Comparison of ENCODE assay signal across 29 cellular contexts in genomic region chr2:142097711-142098110, GRCh38. TPM values are rescaled to one million over a fixed set of nuclear protein-coding genes. Genes with fewer than 3 reads are reported as not detected.
A peak's percentile ranks its signal among the peaks of the same experiment; 100 is the strongest.
DNase-seq lines count a peak whose midpoint lies in the region; ATAC-seq, FAIRE-seq and TF ChIP-seq lines count a peak whose summit lies in the region.
"Had no signal": no experiment of that assay in that cellular context is flagged by ENCODE, and none has a peak within 500 bp of the region (broad histone marks: within the 10 kb centered on the region; RNA-seq: fewer than 3 reads in every experiment).

No MANE protein-coding gene starts in this region.

- peak; percentile 25 for FAIRE-seq in D721Med (lab: Jason Lieb, UNC)
- FAIRE-seq: A549, GM12878, GM12892, GM18507 had no signal

- peaks cover 27% of the 10 kb centered on the region for H3K4me1 ChIP-seq in HEK293 (ENCODE audit: control insufficient read depth, insufficient read depth, low read length)
- H3K4me1 ChIP-seq: A549; BLaER1 treated with 17β-estradiol and CSF1 and Interleukin-3, amounts not matched to agents 10 nM and 100 nM; Caco-2 had no signal

- H3K27ac Mint-ChIP-seq in glutamatergic neuron (ENCODE audit: unreplicated experiment) = peak overlapping the region; percentile 91
- H3K27ac Mint-ChIP-seq: B cell; CD4-positive, alpha-beta T cell; CD8-positive, alpha-beta T cell had no signal

- no peak for DNase-seq in D721Med (ENCODE audit: insufficient read length, low spot score)
- DNase-seq in NCI-H446 treated with DMSO at 0.1 percent for 48 hours (lab: John Stamatoyannopoulos, UW) = peak; percentile 44
- no peak for DNase-seq in glutamatergic neuron
- DNase-seq in activated T-cell treated with anti-CD3 and anti-CD28 coated beads, Interleukin-2, amount 50 U/mL, for 48 hours = no peak
- no peak for DNase-seq in cerebellar nuclear complex (lab: John Stamatoyannopoulos, UW)
- DNase-seq: AML-193; Caco-2; Calu3; CD4-positive, alpha-beta T cell; CD8-positive, alpha-beta T cell; DMS 273 treated with DMSO at 0.1 percent for 48 hours; DMS153; DMS53; DMS79; DND-41; EL; GDM1 had no signal

- no peak for ATAC-seq in GM19351 (IDR thresholded peaks at IDR 0.05; ENCODE audit: unreplicated experiment)
- ATAC-seq: A549; CD8-positive, alpha-beta T cell; GM12878 had no signal

- TF ChIP-seq CTCF in D721Med (IDR thresholded peaks at IDR 0.05; ENCODE audit: insufficient read depth, missing control alignments) = no peak
- TF ChIP-seq CTCF in HEK293 (tag by site-specific recombination; IDR thresholded peaks at IDR 0.05) = no peak
- TF ChIP-seq CTCF in glutamatergic neuron (IDR thresholded peaks at IDR 0.05; ENCODE audit: partially characterized antibody, unreplicated experiment) = no peak

- H3K4me3 ChIP-seq in HEK293 (ENCODE audit: low read depth, low read length) = no peak overlapping the region
- H3K4me3 ChIP-seq: A549; BLaER1 treated with 17β-estradiol and CSF1 and Interleukin-3, amounts not matched to agents 10 nM and 100 nM; GM12878 had no signal

- H3K27ac ChIP-seq in HEK293 (ENCODE audit: extremely low read depth, low read depth, low read length) = no peak overlapping the region
- H3K27ac ChIP-seq: 22Rv1; A549; BLaER1 treated with 17β-estradiol and CSF1 and Interleukin-3, amounts not matched to agents 10 nM and 100 nM; C4-2B had no signal

- CTCF ChIA-PET in HEK293 (lab: Yijun Ruan, JAX) = interaction anchor here (0.6 kb wide), 1 partner anchor 1515 kb away, joined by 4 read pairs; no protein-coding TSS in a partner anchor

- H3K9me3 ChIP-seq in HEK293 (ENCODE audit: control insufficient read depth, insufficient read depth, low read depth, low read length) = no peaks in the 10 kb centered on the region
- H3K9me3 ChIP-seq: A549; BLaER1 treated with 17β-estradiol and CSF1 and Interleukin-3, amounts not matched to agents 10 nM and 100 nM; Caco-2 had no signal

- POLR2A ChIA-PET in HEK293 (lab: Yijun Ruan, JAX) = no interaction called here

- no peaks in the 10 kb centered on the region for H3K36me3 Mint-ChIP-seq in glutamatergic neuron (ENCODE audit: unreplicated experiment)
- H3K36me3 Mint-ChIP-seq: CD8-positive, alpha-beta T cell had no signal

- H3K9me3 Mint-ChIP-seq in glutamatergic neuron (ENCODE audit: unreplicated experiment) = peaks cover 5% of the 10 kb centered on the region

- peaks cover 4% of the 10 kb centered on the region for H3K27me3 Mint-ChIP-seq in glutamatergic neuron (ENCODE audit: unreplicated experiment)
- H3K27me3 Mint-ChIP-seq: B cell; CD4-positive, alpha-beta T cell had no signal

- no peaks in the 10 kb centered on the region for H3K36me3 ChIP-seq in HEK293 (ENCODE audit: control insufficient read depth in 2 of 2, insufficient read depth in 1 of 2, low read length in 2 of 2)
- H3K36me3 ChIP-seq: BLaER1 treated with 17β-estradiol and CSF1 and Interleukin-3, amounts not matched to agents 10 nM and 100 nM had no signal

- no peak overlapping the region for H3K4me3 Mint-ChIP-seq in glutamatergic neuron (ENCODE audit: unreplicated experiment)
- H3K4me3 Mint-ChIP-seq: B cell; CD4-positive, alpha-beta T cell; CD8-positive, alpha-beta T cell had no signal

- peaks cover 36% of the 10 kb centered on the region for H3K4me1 Mint-ChIP-seq in glutamatergic neuron (ENCODE audit: low read depth, unreplicated experiment)
- H3K4me1 Mint-ChIP-seq: B cell had no signal

TF ChIP-seq in HEK293, 187 proteins besides CTCF, POLR2A, EP300 and RAD21:
- TF ChIP-seq ZNF560 (tag by site-specific recombination; IDR thresholded peaks at IDR 0.05; ENCODE audit: borderline replicate concordance) (no peak), ATF2 (tag by site-specific recombination; IDR thresholded peaks at IDR 0.05; ENCODE audit: low read depth) (peak; percentile 56), ZNF248 (tag by site-specific recombination; IDR thresholded peaks at IDR 0.05) (no peak)
TF ChIP-seq in HEK293: peak in this region for 1.

RNA-seq across cellular contexts. Expression of gene LRP1B, which starts 33.1 kb away (rescaled TPM):
- total RNA-seq in glutamatergic neuron (ENCODE audit: unreplicated experiment) = 28.7 TPM
- total RNA-seq: B cell; Caco-2; CD4-positive, alpha-beta T cell; CD8-positive, alpha-beta T cell; Daoy; G401 had no signal
